Comparison of ENCODE assay signal across 8 cellular contexts in the genomic region with DNA sequence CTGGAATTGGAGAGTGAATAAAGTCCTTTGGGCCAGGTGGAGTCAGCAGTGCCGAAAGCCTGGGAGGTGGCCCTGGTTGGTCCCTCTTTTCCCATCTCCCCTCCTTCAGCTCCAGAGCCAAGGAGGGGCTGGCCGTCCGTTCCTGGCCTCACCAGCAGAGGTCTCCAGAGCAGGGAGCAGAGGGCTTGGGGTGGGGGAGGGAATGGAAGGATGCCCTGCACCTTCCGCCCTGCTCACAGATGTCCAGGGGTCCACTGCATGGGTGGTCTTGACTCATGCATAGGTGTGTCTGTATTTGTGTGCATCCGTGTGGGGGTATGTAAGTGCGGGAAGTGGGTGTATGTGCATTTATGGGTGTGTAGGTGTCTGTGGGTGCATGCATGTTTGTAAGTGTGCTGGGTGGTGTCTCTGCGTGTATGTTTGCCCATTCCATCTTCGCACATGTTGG.
DNase-seq lines count a peak whose midpoint lies in the region; ATAC-seq and TF ChIP-seq lines count a peak whose summit lies in the region.

No MANE protein-coding gene starts in this region.

- TF ChIP-seq CTCF in epithelial cell of proximal tubule (conservative IDR thresholded peaks at IDR 0.05; ENCODE audit: low read depth, low read length) (peak; percentile 98), tibial nerve (IDR thresholded peaks at IDR 0.05) (peak; percentile 63 to 93 (median 91))

- TF ChIP-seq POLR2A in tibial nerve (IDR thresholded peaks at IDR 0.05), result no peak

- no peaks in the 10 kb centered on the region for H3K27me3 ChIP-seq in tibial nerve

- peaks cover 0 to 15% (median 0%) of the 10 kb centered on the region in 4 donors for H3K9me3 ChIP-seq in tibial nerve

- H3K27ac ChIP-seq in tibial nerve, result peak overlapping the region in 2 of 4 donors; percentile 53 to 80

- WGBS in tibial nerve, 2 donors, result 20 to 33% methylated on average over 8 of the region's 8 CpGs

- in situ Hi-C loops in KBM-7 (cut with MboI; ENCODE audit: low pct_unique_long_range_greater_than_20kb, low sequenced_read_pairs), result no loop called here

- H3K4me1 ChIP-seq in tibial nerve, result peaks cover 4 to 54% (median 23%) of the 10 kb centered on the region in 4 donors

- ATAC-seq in GM19351 (IDR thresholded peaks at IDR 0.05; ENCODE audit: unreplicated experiment), result no peak
- no peak for ATAC-seq in HG03457 (IDR thresholded peaks at IDR 0.05; ENCODE audit: unreplicated experiment)

- TF ChIP-seq EP300 in tibial nerve (IDR thresholded peaks at IDR 0.05), result peak in 1 of 2 donors; percentile 44

- H3K4me3 ChIP-seq in epithelial cell of proximal tubule (ENCODE audit: low read depth, low read length), result no peak overlapping the region
- H3K4me3 ChIP-seq in tibial nerve, result no peak overlapping the region

- DNase-seq in EH (ENCODE audit: low read depth) (peak; percentile 69), KBM-7 (peak; percentile 55), epithelial cell of proximal tubule (ENCODE audit: low read depth) (no peak), myocyte (ENCODE audit: low read depth) (peak; percentile 60), tibial nerve (ENCODE audit: low spot score in 2 of 2) (peak; percentile 40 to 62)
- DNase-seq in activated CD4-positive, alpha-beta T cell treated with anti-CD3 and anti-CD28 coated beads, Interleukin-2, amount 50 U/mL, for 48 hours, result peak; percentile 53 to 64

- no peaks in the 10 kb centered on the region for H3K36me3 ChIP-seq in tibial nerve
